In genomic region chr14:95098984-95099599, GRCh38 we compare ENCODE assay signal across 9 cellular contexts. TPM values are rescaled to one million over a fixed set of nuclear protein-coding genes. Genes with fewer than 3 reads are reported as not detected.
DNase-seq lines count a peak whose midpoint lies in the region; ATAC-seq and TF ChIP-seq lines count a peak whose summit lies in the region.
"Had no signal": no experiment of that assay in that cellular context is flagged by ENCODE, and none has a peak within 500 bp of the region (broad histone marks: within the 10 kb centered on the region; RNA-seq: fewer than 3 reads in every experiment).

No MANE protein-coding gene starts in this region.

- POLR2A ChIA-PET in activated CD4-positive, alpha-beta memory T cell treated with anti-CD3 and anti-CD28 coated beads, Interleukin-2, amount 10 ng/mL, durations not matched to agents 7 days and 5 days (lab: Charles Lee): no interaction called here

- 24 to 38% (median 27%) methylated on average over 3 of the region's 3 CpGs for WGBS in ovary, 3 donors

- CTCF ChIA-PET in activated CD4-positive, alpha-beta memory T cell treated with anti-CD3 and anti-CD28 coated beads, Interleukin-2, amount 10 ng/mL, durations not matched to agents 7 days and 5 days (lab: Charles Lee): interaction anchor here (0.6 to 0.9 kb wide), 4 partner anchors 9 to 409 kb away, joined by 3 to 5 read pairs (median 4); no protein-coding TSS in a partner anchor

- TF ChIP-seq EP300 in ovary (IDR thresholded peaks at IDR 0.05): no peak

- no peak overlapping the region for H3K27ac ChIP-seq in foreskin keratinocyte
- no peak overlapping the region for H3K27ac ChIP-seq in ovary
- H3K27ac ChIP-seq: neutrophil had no signal

- ATAC-seq in foreskin keratinocyte (peak; percentile 87), HG03521 (IDR thresholded peaks at IDR 0.05; ENCODE audit: unreplicated experiment) (no peak), HG03139 (IDR thresholded peaks at IDR 0.05; ENCODE audit: unreplicated experiment) (no peak)

- no peaks in the 10 kb centered on the region for H3K27me3 Mint-ChIP-seq in activated CD4-positive, alpha-beta memory T cell treated with anti-CD3 and anti-CD28 coated beads, Interleukin-2, amount 10 ng/mL, durations not matched to agents 7 days and 5 days

- intact Hi-C loops in ovary (cut with DNase I): no loop called here

- H3K4me1 Mint-ChIP-seq in activated CD4-positive, alpha-beta memory T cell treated with anti-CD3 and anti-CD28 coated beads, Interleukin-2, amount 10 ng/mL, durations not matched to agents 7 days and 5 days: peaks cover 12% of the 10 kb centered on the region

- H3K4me1 ChIP-seq in foreskin keratinocyte: no peaks in the 10 kb centered on the region
- peaks cover 3% of the 10 kb centered on the region for H3K4me1 ChIP-seq in ovary (ENCODE audit: insufficient read depth)

- peaks cover 64% of the 10 kb centered on the region for H3K36me3 Mint-ChIP-seq in activated CD4-positive, alpha-beta memory T cell treated with anti-CD3 and anti-CD28 coated beads, Interleukin-2, amount 10 ng/mL, durations not matched to agents 7 days and 5 days (ENCODE audit: low read depth)

- no peak for TF ChIP-seq POLR2A in ovary (IDR thresholded peaks at IDR 0.05)

- DNase-seq in AG08395 (ENCODE audit: low spot score) (peak; percentile 69), NCI-H345 treated with DMSO at 0.1 percent for 48 hours (lab: John Stamatoyannopoulos, UW; ENCODE audit: unreplicated experiment) (peak; percentile 52), foreskin keratinocyte (peak; percentile 7 to 46), ovary (peak; percentile 42 to 71 (median 63))
- peak; percentile 46 for DNase-seq in activated CD4-positive, alpha-beta memory T cell treated with anti-CD3 and anti-CD28 coated beads, Interleukin-2, amount 10 ng/mL, durations not matched to agents 7 days and 5 days

- no peak overlapping the region for H3K27ac Mint-ChIP-seq in activated CD4-positive, alpha-beta memory T cell treated with anti-CD3 and anti-CD28 coated beads, Interleukin-2, amount 10 ng/mL, durations not matched to agents 7 days and 5 days

- H3K4me3 Mint-ChIP-seq in activated CD4-positive, alpha-beta memory T cell treated with anti-CD3 and anti-CD28 coated beads, Interleukin-2, amount 10 ng/mL, durations not matched to agents 7 days and 5 days: no peak overlapping the region

- no peaks in the 10 kb centered on the region for H3K9me3 Mint-ChIP-seq in activated CD4-positive, alpha-beta memory T cell treated with anti-CD3 and anti-CD28 coated beads, Interleukin-2, amount 10 ng/mL, durations not matched to agents 7 days and 5 days

- peak; percentile 59 for TF ChIP-seq CTCF in GM12874 (IDR thresholded peaks at IDR 0.05; ENCODE audit: insufficient read depth, low read depth, low read length)
- peak; percentile 75 for TF ChIP-seq CTCF in foreskin keratinocyte (conservative IDR thresholded peaks at IDR 0.05)
- TF ChIP-seq CTCF in ovary (IDR thresholded peaks at IDR 0.05): peak in 2 of 3 donors; percentile 28 to 37

- H3K36me3 ChIP-seq in ovary: no peaks in the 10 kb centered on the region

- H3K27me3 ChIP-seq in foreskin keratinocyte: no peaks in the 10 kb centered on the region
- no peaks in the 10 kb centered on the region for H3K27me3 ChIP-seq in ovary
- H3K27me3 ChIP-seq: neutrophil had no signal

- H3K4me3 ChIP-seq in ovary: no peak overlapping the region

- H3K9me3 ChIP-seq in ovary: no peaks in the 10 kb centered on the region
- H3K9me3 ChIP-seq: neutrophil had no signal

RNA-seq across cellular contexts. Expression of gene DICER1, which starts 58.2 kb away (rescaled TPM):
- 10 to 100 TPM; 46.9 to 52.8 TPM for total RNA-seq in activated CD4-positive, alpha-beta memory T cell treated with anti-CD3 and anti-CD28 coated beads, Interleukin-2, amount 10 ng/mL, durations not matched to agents 7 days and 5 days
- total RNA-seq in foreskin keratinocyte (29.8 and 32.3 TPM in 2 replicates), ovary (10 to 100 TPM; 37.1 to 54.7 (median 50.1) TPM)
- polyA plus RNA-seq in foreskin keratinocyte (2.8 and 3.6 TPM in 2 replicates), ovary (10 to 100 TPM in 1 of 2 donors, 1 to 10 TPM in 1; 9.6 to 21.5 TPM)
